Comparison of ENCODE assay signal across 8 cellular contexts in genomic region chrX:18425199-18426003, GRCh38. TPM values are rescaled to one million over a fixed set of nuclear protein-coding genes. Genes with fewer than 3 reads are reported as not detected.
DNase-seq lines count a peak whose midpoint lies in the region; ATAC-seq and TF ChIP-seq lines count a peak whose summit lies in the region.

Gene CDKL5 (plus strand): TSS chrX:18425608. CDS start chrX:18507097, 81,489 bp downstream.

- H3K27ac ChIP-seq in cardiac muscle cell = peak within 1 kb of the TSS; percentile 83
- H3K27ac ChIP-seq in ovary = peak within 1 kb of the TSS; percentile 78 to 83
- peak within 1 kb of the TSS; percentile 65 for H3K27ac ChIP-seq in thymus (ENCODE audit: low read depth)

- H3K36me3 ChIP-seq in adipocyte (ENCODE audit: control insufficient read depth, insufficient read depth, low read length, severe bottlenecking) (no peaks in the 10 kb centered on the region), cardiac muscle cell (no peaks in the 10 kb centered on the region), ovary (no peaks in the 10 kb centered on the region), thymus (ENCODE audit: control insufficient read depth, insufficient read depth) (no peaks in the 10 kb centered on the region)

- 14 to 27% (median 23%) methylated on average over 55 to 79 of the region's 79 CpGs for WGBS in ovary, 3 donors
- WGBS in thymus = 1% methylated on average over 79 of the region's 79 CpGs

- peak; percentile 67 for TF ChIP-seq POLR2A in ovary (IDR thresholded peaks at IDR 0.05)

- H3K4me3 ChIP-seq in GM12865 (ENCODE audit: low read depth, low read length) = peak within 1 kb of the TSS; percentile 82
- peak within 1 kb of the TSS; percentile 81 for H3K4me3 ChIP-seq in adipocyte (ENCODE audit: low read length)
- H3K4me3 ChIP-seq in cardiac muscle cell = peak within 1 kb of the TSS; percentile 83
- H3K4me3 ChIP-seq in ovary = peak within 1 kb of the TSS; percentile 58
- peak within 1 kb of the TSS; percentile 65 for H3K4me3 ChIP-seq in thymus (ENCODE audit: low read length)

- intact Hi-C loops in ovary (cut with DNase I) = no loop called here

- H3K4me1 ChIP-seq in adipocyte (ENCODE audit: control insufficient read depth, insufficient read depth, low read length) (no peaks in the 10 kb centered on the region), cardiac muscle cell (ENCODE audit: low read depth) (peaks cover 4% of the 10 kb centered on the region), ovary (ENCODE audit: insufficient read depth) (no peaks in the 10 kb centered on the region), thymus (ENCODE audit: control insufficient read depth, insufficient read depth, low read length) (no peaks in the 10 kb centered on the region)

- TF ChIP-seq CTCF in GM12865 (IDR thresholded peaks at IDR 0.05; ENCODE audit: insufficient read depth, low read depth, low read length, missing control alignments) = no peak
- no peak for TF ChIP-seq CTCF in cardiac muscle cell (IDR thresholded peaks at IDR 0.05; ENCODE audit: low read depth, low read length)
- no peak for TF ChIP-seq CTCF in ovary (IDR thresholded peaks at IDR 0.05)

- H3K27me3 ChIP-seq in adipocyte (replicated peaks; ENCODE audit: control insufficient read depth, insufficient read depth, low read length) = peaks cover 10% of the 10 kb centered on the region
- no peaks in the 10 kb centered on the region for H3K27me3 ChIP-seq in cardiac muscle cell
- no peaks in the 10 kb centered on the region for H3K27me3 ChIP-seq in ovary
- H3K27me3 ChIP-seq in thymus (ENCODE audit: control insufficient read depth, insufficient read depth) = no peaks in the 10 kb centered on the region

- peak; percentile 97 for DNase-seq in GM12865 (ENCODE audit: low read depth)
- DNase-seq in NCI-H1436 (lab: John Stamatoyannopoulos, UW) = peak; percentile 89
- DNase-seq in SW480 (ENCODE audit: low spot score) = peak; percentile 95
- peak; percentile 96 for DNase-seq in adipocyte (ENCODE audit: low read depth)
- peak; percentile 96 to 97 for DNase-seq in cardiac muscle cell (ENCODE audit: low read depth in 1 of 2, low spot score in 1 of 2)
- DNase-seq in ovary = peak; percentile 95 to 98 (median 97)

- peak within 1 kb of the TSS; percentile 78 for H3K9ac ChIP-seq in adipocyte (ENCODE audit: low read length)

- peak; percentile 92 for ATAC-seq in HG02840 (IDR thresholded peaks at IDR 0.05; ENCODE audit: low FRiP score, unreplicated experiment)

- TF ChIP-seq EP300 in ovary (IDR thresholded peaks at IDR 0.05) = no peak

- no peaks in the 10 kb centered on the region for H3K9me3 ChIP-seq in adipocyte (ENCODE audit: control insufficient read depth, low read length)
- H3K9me3 ChIP-seq in cardiac muscle cell (ENCODE audit: low read depth) = no peaks in the 10 kb centered on the region
- no peaks in the 10 kb centered on the region for H3K9me3 ChIP-seq in ovary
- no peaks in the 10 kb centered on the region for H3K9me3 ChIP-seq in thymus (ENCODE audit: control insufficient read depth)

RNA-seq across cellular contexts. Expression of gene CDKL5, which starts in this region (rescaled TPM):
- 3.8 and 12.9 TPM in 2 replicates for total RNA-seq in cardiac muscle cell
- polyA plus RNA-seq in cardiac muscle cell = 2.7 and 7.2 TPM in 2 replicates
- total RNA-seq in ovary = 10 to 100 TPM in 5 of 7 donors, 1 to 10 TPM in 2; 6.7 to 18.5 (median 12.8) TPM
- 1 to 10 TPM; 2.6 to 5.7 TPM for polyA plus RNA-seq in ovary
- polyA plus RNA-seq in thymus = 0.98 TPM

Comparison
In these comparisons a context has a peak if more than half of its experiments do, and no peak if none do; other contexts are left out.
1. Peak in every context shown above with its lines: DNase-seq, ATAC-seq, H3K4me3 ChIP-seq and H3K27ac ChIP-seq.